21 cellular contexts compared by ENCODE assay signal in the genomic region with DNA sequence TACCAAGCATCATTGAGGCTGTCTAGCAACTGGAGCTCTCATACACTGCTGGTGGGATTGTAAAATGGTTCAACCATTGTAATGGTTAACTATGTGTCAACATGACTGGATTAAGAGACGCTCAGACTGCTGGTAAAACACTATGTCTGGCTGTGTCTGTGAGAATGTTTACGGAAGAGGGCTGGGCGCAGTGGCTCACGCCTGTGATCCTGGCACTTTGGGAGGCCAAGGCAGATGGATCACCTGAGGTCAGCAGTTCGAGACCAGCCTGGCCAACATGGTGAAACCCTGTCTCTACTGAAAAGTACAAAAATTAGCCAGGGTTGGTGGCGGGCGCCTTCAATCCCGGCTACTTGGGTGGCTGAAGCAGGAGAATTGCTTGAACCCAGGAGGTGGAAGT. TPM values are rescaled to one million over a fixed set of nuclear protein-coding genes. Genes with fewer than 3 reads are reported as not detected.
DNase-seq lines count a peak whose midpoint lies in the region; ATAC-seq and TF ChIP-seq lines count a peak whose summit lies in the region.
"Had no signal": no experiment of that assay in that cellular context is flagged by ENCODE, and none has a peak within 500 bp of the region (broad histone marks: within the 10 kb centered on the region; RNA-seq: fewer than 3 reads in every experiment).

No MANE protein-coding gene starts in this region.

- no peak for TF ChIP-seq CTCF in MM.1S (IDR thresholded peaks at IDR 0.05; ENCODE audit: low read length)
- no peak for TF ChIP-seq CTCF in thyroid gland (IDR thresholded peaks at IDR 0.05)

- DNase-seq in ACHN (peak; percentile 56), DMS53 treated with DMSO at 0.1 percent for 48 hours (lab: John Stamatoyannopoulos, UW; ENCODE audit: unreplicated experiment) (peak; percentile 94), SJCRH30 (peak; percentile 23 to 36), left kidney (ENCODE audit: low read depth, low spot score) (peak; percentile 61), MM.1S (no peak), thyroid gland (no peak), GM19238 (ENCODE audit: insufficient read length, low spot score) (no peak)
- DNase-seq: activated CD4-positive, alpha-beta T cell treated with anti-CD3 and anti-CD28 coated beads for 4 hours; activated effector memory CD4-positive, alpha-beta T cell treated with Interleukin-2 at 50 U/mL for 16 hours; amniotic stem cell; CD4-positive, CD25-positive, alpha-beta regulatory T cell; dorsolateral prefrontal cortex; left cardiac atrium; NCI-H1417 treated with DMSO at 0.1 percent for 48 hours; NK-92 treated with Interleukin-12 subunit alpha and Interleukin-12 subunit beta, amount 100 ng/mL, for 24 hours; retina; testis had no signal

- no peaks in the 10 kb centered on the region for H4K20me1 ChIP-seq in MM.1S (ENCODE audit: insufficient read depth, low read length)

- H3K79me2 ChIP-seq in MM.1S (ENCODE audit: low read length): no peaks in the 10 kb centered on the region

- no peak for TF ChIP-seq POLR2A in thyroid gland (IDR thresholded peaks at IDR 0.05)

- H3K9me3 ChIP-seq in SJCRH30 (replicated peaks): no peaks in the 10 kb centered on the region
- no peaks in the 10 kb centered on the region for H3K9me3 ChIP-seq in MM.1S (replicated peaks; ENCODE audit: insufficient read depth, low read length)
- no peaks in the 10 kb centered on the region for H3K9me3 ChIP-seq in thyroid gland
- H3K9me3 ChIP-seq: testis had no signal

- WGBS in thyroid gland, 2 donors: 76 to 80% methylated on average over 8 of the region's 8 CpGs

- no peak overlapping the region for H3K4me2 ChIP-seq in MM.1S (ENCODE audit: low read depth, low read length)

- in situ Hi-C loops in ACHN (cut with HindIII; ENCODE audit: low pct_ligation_motif_present, low pct_unique_long_range_greater_than_20kb, low sequenced_read_pairs): no loop called here

- ATAC-seq in GM21390 (IDR thresholded peaks at IDR 0.05; ENCODE audit: unreplicated experiment): no peak
- ATAC-seq: left cardiac atrium had no signal

- H3K27ac ChIP-seq in SJCRH30 (no peak overlapping the region), MM.1S (ENCODE audit: low read length) (no peak overlapping the region), thyroid gland (no peak overlapping the region)
- H3K27ac ChIP-seq: cardiac muscle cell, dorsolateral prefrontal cortex, testis had no signal

- no peaks in the 10 kb centered on the region for H3K9me2 ChIP-seq in MM.1S (replicated peaks; ENCODE audit: insufficient read depth, low read length)

- H3K36me3 ChIP-seq in SJCRH30 (no peaks in the 10 kb centered on the region), MM.1S (replicated peaks; ENCODE audit: insufficient read depth, low read length) (no peaks in the 10 kb centered on the region), thyroid gland (no peaks in the 10 kb centered on the region)
- H3K36me3 ChIP-seq: cardiac muscle cell had no signal

- H3K4me3 ChIP-seq in SJCRH30: no peak overlapping the region
- H3K4me3 ChIP-seq in MM.1S (ENCODE audit: low read length): no peak overlapping the region
- H3K4me3 ChIP-seq in thyroid gland (replicated peaks in 1 of 3): no peak overlapping the region
- H3K4me3 ChIP-seq: cardiac muscle cell, dorsolateral prefrontal cortex, testis had no signal

- H3K4me1 ChIP-seq in SJCRH30 (peaks cover 11% of the 10 kb centered on the region), MM.1S (ENCODE audit: low read length) (peaks cover 13% of the 10 kb centered on the region), thyroid gland (no peaks in the 10 kb centered on the region)
- H3K4me1 ChIP-seq: testis had no signal

- H2AFZ ChIP-seq in MM.1S (ENCODE audit: low read length): no peak overlapping the region

- intact Hi-C loops in thyroid gland (cut with DNase I): no loop called here

- no peaks in the 10 kb centered on the region for H3K27me3 ChIP-seq in SJCRH30
- H3K27me3 ChIP-seq in MM.1S (replicated peaks; ENCODE audit: insufficient read depth, low read length): no peaks in the 10 kb centered on the region
- no peaks in the 10 kb centered on the region for H3K27me3 ChIP-seq in thyroid gland
- H3K27me3 ChIP-seq: dorsolateral prefrontal cortex, testis had no signal

- no peak overlapping the region for H3K9ac ChIP-seq in MM.1S (ENCODE audit: low read length)

- H3F3A ChIP-seq in MM.1S (ENCODE audit: insufficient read depth, low read length): peaks cover 8% of the 10 kb centered on the region; the same call in 1 of the 2 replicates

RNA-seq across cellular contexts. Expression of a gene that starts 4.8 kb away (rescaled TPM):
- 164 and 168 TPM in 2 replicates for total RNA-seq in SJCRH30 (2014; rRNA removed; shearing (Covaris generic))
- total RNA-seq in thyroid gland: not detected
- total RNA-seq: cardiac muscle cell; CD4-positive, CD25-positive, alpha-beta regulatory T cell; frontal cortex; testis had no signal

RNA-seq across cellular contexts. Expression of a gene that starts 19.1 kb away (rescaled TPM):
- total RNA-seq in SJCRH30 (2014; rRNA removed; shearing (Covaris generic)): 5.9 and 6.2 TPM in 2 replicates
- 1 to 10 TPM in 1 of 4 donors, under 1 TPM in 2, not detected in 1; 0.67 to 2.4 (median 0.89) TPM for total RNA-seq in thyroid gland
- total RNA-seq: CD4-positive, CD25-positive, alpha-beta regulatory T cell had no signal

RNA-seq across cellular contexts. Expression of a gene that starts 39.3 kb away (rescaled TPM):
- not detected in 2 replicates for total RNA-seq in SJCRH30 (2014; rRNA removed; shearing (Covaris generic))
- 10 to 100 TPM in 2 of 4 donors, 1 to 10 TPM in 2; 4.1 to 12.0 (median 7.7) TPM for total RNA-seq in thyroid gland
- total RNA-seq: cardiac muscle cell, Daoy had no signal

RNA-seq across cellular contexts. Expression of a gene that starts 47.3 kb away (rescaled TPM):
- total RNA-seq in SJCRH30 (2014; rRNA removed; shearing (Covaris generic)): 51.5 and 54.7 TPM in 2 replicates
- total RNA-seq in thyroid gland: 10 to 100 TPM; 36.6 to 53.7 (median 39.8) TPM

Comparison
In these comparisons a context has a peak if more than half of its experiments do, and no peak if none do; other contexts are left out.
1. DNase-seq: peak in ACHN (single experiment), DMS53 treated with DMSO at 0.1 percent for 48 hours (single experiment), SJCRH30 (2 of 2) and left kidney (single experiment); none in MM.1S (single experiment), thyroid gland (0 of 2) and GM19238 (single experiment).
2. RNA of a gene that starts 4.8 kb away (total RNA-seq): 164 to 168 TPM in SJCRH30; not detected in thyroid gland; every median in the first group is over 100 times any median in the second.